Comparison of ENCODE assay signal across 21 cellular contexts in genomic region chr2:192228685-192229084, GRCh38. TPM values are rescaled to one million over a fixed set of nuclear protein-coding genes. Genes with fewer than 3 reads are reported as not detected.
"Had no signal": no experiment of that assay in that cellular context is flagged by ENCODE, and none has a peak within 500 bp of the region (broad histone marks: within the 10 kb centered on the region; RNA-seq: fewer than 3 reads in every experiment).

No MANE protein-coding gene starts in this region.

- H3K4me1 ChIP-seq: left ventricle myocardium inferior, psoas muscle, stomach had no signal

- DNase-seq: activated CD4-positive, alpha-beta T cell treated with anti-CD3 and anti-CD28 coated beads, Interleukin-2, amount 50 U/mL, for 4 hours; activated naive CD8-positive, alpha-beta T cell treated with anti-CD3 and anti-CD28 coated beads for 36 hours; amniotic stem cell; caudate nucleus; effector memory CD8-positive, alpha-beta T cell; head of caudate nucleus; kidney glomerular epithelial cell; left ventricle myocardium inferior; ovary; psoas muscle; right cardiac atrium; stimulated activated CD4-positive, alpha-beta T cell treated with anti-CD3 and anti-CD28 coated beads, Interleukin-15, amount 100 ng/mL, for 24 hours; stimulated activated CD4-positive, alpha-beta T cell treated with anti-CD3 and anti-CD28 coated beads, Interleukin-2, amount 100 ng/mL, for 48 hours; stomach had no signal

- ATAC-seq: effector memory CD8-positive, alpha-beta T cell; psoas muscle; right cardiac atrium had no signal

- H3K4me3 Mint-ChIP-seq: activated naive CD8-positive, alpha-beta T cell treated with anti-CD3 and anti-CD28 coated beads for 36 hours; effector memory CD8-positive, alpha-beta T cell; neural crest cell; type B pancreatic cell had no signal

- H3K36me3 ChIP-seq: left ventricle myocardium inferior, ovary, stomach had no signal

- H3K36me3 Mint-ChIP-seq: activated naive CD8-positive, alpha-beta T cell treated with anti-CD3 and anti-CD28 coated beads for 36 hours; type B pancreatic cell had no signal

- H3K4me1 Mint-ChIP-seq: activated naive CD8-positive, alpha-beta T cell treated with anti-CD3 and anti-CD28 coated beads for 36 hours; neural crest cell had no signal

- H3K27me3 ChIP-seq: ovary, stomach had no signal

- H3K27ac Mint-ChIP-seq: activated naive CD8-positive, alpha-beta T cell treated with anti-CD3 and anti-CD28 coated beads for 36 hours; effector memory CD8-positive, alpha-beta T cell; type B pancreatic cell had no signal

- H3K27ac ChIP-seq: left ventricle myocardium inferior, ovary, psoas muscle, skin epidermis, stomach had no signal

- H3K27me3 Mint-ChIP-seq: activated naive CD8-positive, alpha-beta T cell treated with anti-CD3 and anti-CD28 coated beads for 36 hours; effector memory CD8-positive, alpha-beta T cell had no signal

- H3K9me3 Mint-ChIP-seq: activated naive CD8-positive, alpha-beta T cell treated with anti-CD3 and anti-CD28 coated beads for 36 hours; effector memory CD8-positive, alpha-beta T cell; neural crest cell; type B pancreatic cell had no signal

- H3K4me3 ChIP-seq: left ventricle myocardium inferior, ovary, psoas muscle, skin epidermis, stomach had no signal

RNA-seq across cellular contexts. Expression of gene TMEFF2, which starts 34.0 kb away (rescaled TPM):
- total RNA-seq: activated naive CD8-positive, alpha-beta T cell treated with anti-CD3 and anti-CD28 coated beads for 36 hours; dermis microvascular lymphatic vessel endothelial cell; fibroblast of villous mesenchyme; mononuclear cell; T-helper 2 cell treated with Interferon-gamma antibody and Interleukin-4, amounts not matched to agents 100 ng/mL and 5 ng/mL, for 36 hours had no signal
